14 cellular contexts compared by ENCODE assay signal in genomic region chr3:63654931-63655330, GRCh38. TPM values are rescaled to one million over a fixed set of nuclear protein-coding genes. Genes with fewer than 3 reads are reported as not detected.
"Had no signal": no experiment of that assay in that cellular context is flagged by ENCODE, and none has a peak within 500 bp of the region (broad histone marks: within the 10 kb centered on the region; RNA-seq: fewer than 3 reads in every experiment).

No MANE protein-coding gene starts in this region.

- H3K4me3 Mint-ChIP-seq: activated naive CD4-positive, alpha-beta T cell treated with anti-CD3 and anti-CD28 coated beads for 36 hours; central memory CD8-positive, alpha-beta T cell; mesothelial cell of epicardium; neural progenitor cell had no signal

- H3K9me3 Mint-ChIP-seq: activated naive CD4-positive, alpha-beta T cell treated with anti-CD3 and anti-CD28 coated beads for 36 hours; central memory CD8-positive, alpha-beta T cell; neural progenitor cell had no signal

- ATAC-seq: body of pancreas, lower lobe of right lung had no signal

- H3K4me1 Mint-ChIP-seq: central memory CD8-positive, alpha-beta T cell; mesothelial cell of epicardium had no signal

- H3K27ac ChIP-seq: body of pancreas, epithelial cell of prostate, lower lobe of right lung, neural progenitor cell, vagina had no signal

- H3K27ac Mint-ChIP-seq: activated naive CD4-positive, alpha-beta T cell treated with anti-CD3 and anti-CD28 coated beads for 36 hours; mesothelial cell of epicardium; neural progenitor cell had no signal

- H2AFZ ChIP-seq: neural progenitor cell had no signal

- H3K27me3 ChIP-seq: body of pancreas, neural progenitor cell, vagina had no signal

- H3K36me3 Mint-ChIP-seq: mesothelial cell of epicardium, neural progenitor cell had no signal

- DNase-seq: activated CD4-positive, alpha-beta T cell treated with anti-CD3 and anti-CD28 coated beads for 4 hours; activated naive CD4-positive, alpha-beta T cell treated with anti-CD3 and anti-CD28 coated beads for 36 hours; body of pancreas; effector memory CD4-positive, alpha-beta T cell; lower lobe of right lung; retina; small intestine had no signal

- H3K4me1 ChIP-seq: body of pancreas, lower lobe of right lung, neural progenitor cell, vagina had no signal

- H3K36me3 ChIP-seq: lower lobe of right lung, neural progenitor cell, vagina had no signal

- H3K4me2 ChIP-seq: neural progenitor cell had no signal

- H3K27me3 Mint-ChIP-seq: central memory CD8-positive, alpha-beta T cell had no signal

- H3K9me3 ChIP-seq: body of pancreas, lower lobe of right lung, vagina had no signal

- H3K4me3 ChIP-seq: body of pancreas, lower lobe of right lung, neural progenitor cell, vagina had no signal

RNA-seq across cellular contexts. Expression of gene SNTN, which starts 2.5 kb away (rescaled TPM):
- total RNA-seq: activated naive CD4-positive, alpha-beta T cell treated with anti-CD3 and anti-CD28 coated beads for 36 hours; glomerular endothelial cell; myocyte; vagina had no signal
